Comparison of ENCODE assay signal across 1 cellular context in the genomic region with DNA sequence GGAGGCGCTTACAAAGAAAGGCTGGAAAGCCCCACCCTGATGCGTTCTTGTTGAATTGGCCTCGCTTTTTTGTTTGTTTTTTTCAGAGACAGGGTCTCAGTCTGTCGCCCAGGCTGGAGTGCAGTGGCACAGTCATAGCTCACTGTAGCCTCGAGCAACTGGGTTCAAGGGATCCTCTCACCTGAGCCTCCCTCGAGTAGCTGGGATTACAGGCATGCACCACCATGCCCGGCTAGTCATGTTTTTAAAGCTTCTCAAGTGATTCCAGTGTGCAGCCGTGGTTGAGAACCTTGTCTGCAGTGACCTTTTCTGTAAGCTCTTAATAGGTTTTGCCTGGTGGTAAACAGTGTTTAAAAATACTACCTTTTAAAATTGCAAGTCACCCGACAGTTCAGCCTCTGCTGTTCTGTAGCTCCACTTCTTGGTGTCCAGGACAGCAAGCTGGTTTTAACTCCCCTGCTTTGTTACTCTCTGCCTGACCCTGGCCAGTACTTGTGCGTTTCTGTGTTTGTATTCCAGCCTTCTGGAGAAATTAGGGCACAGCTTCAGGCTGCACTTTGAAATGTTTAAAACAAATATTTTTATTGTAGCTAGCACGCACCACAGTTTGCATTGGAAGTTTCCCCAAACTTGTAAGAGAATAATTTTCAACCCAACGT.
TF ChIP-seq lines count a peak whose summit lies in the region.

No MANE protein-coding gene starts in this region.

TF ChIP-seq in GM23338, 12 proteins besides CTCF, POLR2A, EP300 and RAD21 (continued from another document):
- TF ChIP-seq ZNF462 (CRISPR knock-in tag; IDR thresholded peaks at IDR 0.05) (no peak), ZNF114 (CRISPR knock-in tag; IDR thresholded peaks at IDR 0.05) (no peak), POLR2AphosphoS5 (IDR thresholded peaks at IDR 0.05; ENCODE audit: low read depth) (no peak), EZH2phosphoT487 (IDR thresholded peaks at IDR 0.05; ENCODE audit: unreplicated experiment) (no peak), JUNB (IDR thresholded peaks at IDR 0.05; ENCODE audit: unreplicated experiment) (no peak), NANOG (IDR thresholded peaks at IDR 0.05; ENCODE audit: borderline replicate concordance) (no peak), EZH2 (IDR thresholded peaks at IDR 0.05; ENCODE audit: low read depth, unreplicated experiment) (no peak), ETS1 (IDR thresholded peaks at IDR 0.05) (no peak)
